1 cellular context compared by ENCODE assay signal in genomic region chr17:30594953-30595371, GRCh38.
TF ChIP-seq lines count a peak whose summit lies in the region.
"Not testable (repeated sequence)": the region's sequence is repeated elsewhere in the genome, so short reads cannot be mapped to it uniquely, and the experiment has no call there.

No MANE protein-coding gene starts in this region.

TF ChIP-seq in HepG2, 621 proteins besides CTCF, POLR2A, EP300 and RAD21 (continued from another document and continues in another):
- TF ChIP-seq ZNF136 (CRISPR knock-in tag; IDR thresholded peaks at IDR 0.05; ENCODE audit: low read depth) (0 out of 2 replicates have a peak, but pooled peaks have one; percentile 9), MED1 (CRISPR knock-in tag; IDR thresholded peaks at IDR 0.05) (peak; percentile 71), ZNF556 (CRISPR knock-in tag; IDR thresholded peaks at IDR 0.05; ENCODE audit: borderline replicate concordance) (0 out of 2 replicates have a peak, but pooled peaks have one; percentile 48), ZNF816 (CRISPR knock-in tag; IDR thresholded peaks at IDR 0.05; ENCODE audit: borderline replicate concordance) (0 out of 2 replicates have a peak, but pooled peaks have one; percentile 47), TEAD3 (CRISPR knock-in tag; optimal IDR thresholded peaks at IDR 0.05; ENCODE audit: borderline replicate concordance) (peak; percentile 22), MIER3 (CRISPR knock-in tag; IDR thresholded peaks at IDR 0.05; ENCODE audit: borderline replicate concordance) (peak; percentile 27; the same call in 1 of the 2 replicates), ZNF430 (CRISPR knock-in tag; IDR thresholded peaks at IDR 0.05) (peak; percentile 85; the same call in 1 of the 2 replicates), NR2F6 (IDR thresholded peaks at IDR 0.05) (0 out of 2 replicates have a peak, but pooled peaks have one; percentile 10), NR2F6 (CRISPR knock-in tag; IDR thresholded peaks at IDR 0.05) (0 out of 2 replicates have a peak, but pooled peaks have one; percentile 8), ZBTB34 (CRISPR knock-in tag; IDR thresholded peaks at IDR 0.05) (peak; percentile 77), SOX13 (CRISPR knock-in tag; conservative IDR thresholded peaks at IDR 0.05 in 1 of 2, IDR thresholded peaks at IDR 0.05 in 1 of 2) (peak in 1 of 2 experiments; percentile 56; a peak in 2 of 4 replicates), ZFX (CRISPR knock-in tag; IDR thresholded peaks at IDR 0.05; ENCODE audit: low read depth) (peak; percentile 64), HOMEZ (CRISPR knock-in tag; IDR thresholded peaks at IDR 0.05; ENCODE audit: low read depth) (0 out of 2 replicates have a peak, but pooled peaks have one; percentile 7), PAXIP1 (CRISPR knock-in tag; conservative IDR thresholded peaks at IDR 0.05) (peak; percentile 88), ATF7-NPFF (CRISPR knock-in tag; IDR thresholded peaks at IDR 0.05; ENCODE audit: low read depth) (0 out of 2 replicates have a peak, but pooled peaks have one; percentile 19), ZMYM4 (CRISPR knock-in tag; IDR thresholded peaks at IDR 0.05) (peak; percentile 62), SOX5 (CRISPR knock-in tag; IDR thresholded peaks at IDR 0.05; ENCODE audit: borderline replicate concordance) (peak; percentile 55; the same call in 1 of the 2 replicates), SAP130 (CRISPR knock-in tag; IDR thresholded peaks at IDR 0.05; ENCODE audit: low read depth) (peak; percentile 63), MYC (CRISPR knock-in tag; IDR thresholded peaks at IDR 0.05; ENCODE audit: borderline replicate concordance) (peak; percentile 55; the same call in 1 of the 2 replicates), PITX1 (CRISPR knock-in tag; IDR thresholded peaks at IDR 0.05) (peak; percentile 99), ZNF687 (CRISPR knock-in tag; IDR thresholded peaks at IDR 0.05) (peak; percentile 85), SIX1 (CRISPR knock-in tag; IDR thresholded peaks at IDR 0.05; ENCODE audit: borderline replicate concordance) (peak; percentile 88), FOXP1 (CRISPR knock-in tag; IDR thresholded peaks at IDR 0.05) (0 out of 2 replicates have a peak, but pooled peaks have one; percentile 18), POGZ (CRISPR knock-in tag; IDR thresholded peaks at IDR 0.05) (0 out of 2 replicates have a peak, but pooled peaks have one; percentile 16), FOXA3 (CRISPR knock-in tag; IDR thresholded peaks at IDR 0.05) (peak; percentile 76), HDAC1 (CRISPR knock-in tag; IDR thresholded peaks at IDR 0.05) (peak; percentile 73; the same call in 1 of the 2 replicates)
- TF ChIP-seq SOX13, FOXP1 (IDR thresholded peaks at IDR 0.05): not testable (repeated sequence)
- TF ChIP-seq, protein P1, sequence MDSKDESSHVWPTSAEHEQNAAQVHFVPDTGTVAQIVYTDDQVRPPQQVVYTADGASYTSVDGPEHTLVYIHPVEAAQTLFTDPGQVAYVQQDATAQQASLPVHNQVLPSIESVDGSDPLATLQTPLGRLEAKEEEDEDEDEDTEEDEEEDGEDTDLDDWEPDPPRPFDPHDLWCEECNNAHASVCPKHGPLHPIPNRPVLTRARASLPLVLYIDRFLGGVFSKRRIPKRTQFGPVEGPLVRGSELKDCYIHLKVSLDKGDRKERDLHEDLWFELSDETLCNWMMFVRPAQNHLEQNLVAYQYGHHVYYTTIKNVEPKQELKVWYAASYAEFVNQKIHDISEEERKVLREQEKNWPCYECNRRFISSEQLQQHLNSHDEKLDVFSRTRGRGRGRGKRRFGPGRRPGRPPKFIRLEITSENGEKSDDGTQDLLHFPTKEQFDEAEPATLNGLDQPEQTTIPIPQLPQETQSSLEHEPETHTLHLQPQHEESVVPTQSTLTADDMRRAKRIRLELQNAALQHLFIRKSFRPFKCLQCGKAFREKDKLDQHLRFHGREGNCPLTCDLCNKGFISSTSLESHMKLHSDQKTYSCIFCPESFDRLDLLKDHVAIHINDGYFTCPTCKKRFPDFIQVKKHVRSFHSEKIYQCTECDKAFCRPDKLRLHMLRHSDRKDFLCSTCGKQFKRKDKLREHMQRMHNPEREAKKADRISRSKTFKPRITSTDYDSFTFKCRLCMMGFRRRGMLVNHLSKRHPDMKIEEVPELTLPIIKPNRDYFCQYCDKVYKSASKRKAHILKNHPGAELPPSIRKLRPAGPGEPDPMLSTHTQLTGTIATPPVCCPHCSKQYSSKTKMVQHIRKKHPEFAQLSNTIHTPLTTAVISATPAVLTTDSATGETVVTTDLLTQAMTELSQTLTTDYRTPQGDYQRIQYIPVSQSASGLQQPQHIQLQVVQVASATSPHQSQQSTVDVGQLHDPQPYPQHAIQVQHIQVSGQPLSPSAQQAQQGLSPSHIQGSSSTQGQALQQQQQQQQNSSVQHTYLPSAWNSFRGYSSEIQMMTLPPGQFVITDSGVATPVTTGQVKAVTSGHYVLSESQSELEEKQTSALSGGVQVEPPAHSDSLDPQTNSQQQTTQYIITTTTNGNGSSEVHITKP (CRISPR knock-in tag; IDR thresholded peaks at IDR 0.05; ENCODE audit: low read depth): 0 out of 2 replicates have a peak, but pooled peaks have one; percentile 17
- TF ChIP-seq, protein P2, sequence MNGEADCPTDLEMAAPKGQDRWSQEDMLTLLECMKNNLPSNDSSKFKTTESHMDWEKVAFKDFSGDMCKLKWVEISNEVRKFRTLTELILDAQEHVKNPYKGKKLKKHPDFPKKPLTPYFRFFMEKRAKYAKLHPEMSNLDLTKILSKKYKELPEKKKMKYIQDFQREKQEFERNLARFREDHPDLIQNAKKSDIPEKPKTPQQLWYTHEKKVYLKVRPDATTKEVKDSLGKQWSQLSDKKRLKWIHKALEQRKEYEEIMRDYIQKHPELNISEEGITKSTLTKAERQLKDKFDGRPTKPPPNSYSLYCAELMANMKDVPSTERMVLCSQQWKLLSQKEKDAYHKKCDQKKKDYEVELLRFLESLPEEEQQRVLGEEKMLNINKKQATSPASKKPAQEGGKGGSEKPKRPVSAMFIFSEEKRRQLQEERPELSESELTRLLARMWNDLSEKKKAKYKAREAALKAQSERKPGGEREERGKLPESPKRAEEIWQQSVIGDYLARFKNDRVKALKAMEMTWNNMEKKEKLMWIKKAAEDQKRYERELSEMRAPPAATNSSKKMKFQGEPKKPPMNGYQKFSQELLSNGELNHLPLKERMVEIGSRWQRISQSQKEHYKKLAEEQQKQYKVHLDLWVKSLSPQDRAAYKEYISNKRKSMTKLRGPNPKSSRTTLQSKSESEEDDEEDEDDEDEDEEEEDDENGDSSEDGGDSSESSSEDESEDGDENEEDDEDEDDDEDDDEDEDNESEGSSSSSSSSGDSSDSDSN (CRISPR knock-in tag; IDR thresholded peaks at IDR 0.05): peak; percentile 59
- TF ChIP-seq, protein P3, sequence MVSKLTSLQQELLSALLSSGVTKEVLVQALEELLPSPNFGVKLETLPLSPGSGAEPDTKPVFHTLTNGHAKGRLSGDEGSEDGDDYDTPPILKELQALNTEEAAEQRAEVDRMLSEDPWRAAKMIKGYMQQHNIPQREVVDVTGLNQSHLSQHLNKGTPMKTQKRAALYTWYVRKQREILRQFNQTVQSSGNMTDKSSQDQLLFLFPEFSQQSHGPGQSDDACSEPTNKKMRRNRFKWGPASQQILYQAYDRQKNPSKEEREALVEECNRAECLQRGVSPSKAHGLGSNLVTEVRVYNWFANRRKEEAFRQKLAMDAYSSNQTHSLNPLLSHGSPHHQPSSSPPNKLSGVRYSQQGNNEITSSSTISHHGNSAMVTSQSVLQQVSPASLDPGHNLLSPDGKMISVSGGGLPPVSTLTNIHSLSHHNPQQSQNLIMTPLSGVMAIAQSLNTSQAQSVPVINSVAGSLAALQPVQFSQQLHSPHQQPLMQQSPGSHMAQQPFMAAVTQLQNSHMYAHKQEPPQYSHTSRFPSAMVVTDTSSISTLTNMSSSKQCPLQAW (CRISPR knock-in tag; IDR thresholded peaks at IDR 0.05): peak; percentile 81
- TF ChIP-seq, protein P4, sequence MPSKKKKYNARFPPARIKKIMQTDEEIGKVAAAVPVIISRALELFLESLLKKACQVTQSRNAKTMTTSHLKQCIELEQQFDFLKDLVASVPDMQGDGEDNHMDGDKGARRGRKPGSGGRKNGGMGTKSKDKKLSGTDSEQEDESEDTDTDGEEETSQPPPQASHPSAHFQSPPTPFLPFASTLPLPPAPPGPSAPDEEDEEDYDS (CRISPR knock-in tag; IDR thresholded peaks at IDR 0.05): peak; percentile 71
- TF ChIP-seq, protein P5, sequence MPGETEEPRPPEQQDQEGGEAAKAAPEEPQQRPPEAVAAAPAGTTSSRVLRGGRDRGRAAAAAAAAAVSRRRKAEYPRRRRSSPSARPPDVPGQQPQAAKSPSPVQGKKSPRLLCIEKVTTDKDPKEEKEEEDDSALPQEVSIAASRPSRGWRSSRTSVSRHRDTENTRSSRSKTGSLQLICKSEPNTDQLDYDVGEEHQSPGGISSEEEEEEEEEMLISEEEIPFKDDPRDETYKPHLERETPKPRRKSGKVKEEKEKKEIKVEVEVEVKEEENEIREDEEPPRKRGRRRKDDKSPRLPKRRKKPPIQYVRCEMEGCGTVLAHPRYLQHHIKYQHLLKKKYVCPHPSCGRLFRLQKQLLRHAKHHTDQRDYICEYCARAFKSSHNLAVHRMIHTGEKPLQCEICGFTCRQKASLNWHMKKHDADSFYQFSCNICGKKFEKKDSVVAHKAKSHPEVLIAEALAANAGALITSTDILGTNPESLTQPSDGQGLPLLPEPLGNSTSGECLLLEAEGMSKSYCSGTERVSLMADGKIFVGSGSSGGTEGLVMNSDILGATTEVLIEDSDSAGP (CRISPR knock-in tag; IDR thresholded peaks at IDR 0.05; ENCODE audit: borderline replicate concordance): peak; percentile 68; the same call in 1 of the 2 replicates
